In the genomic region with DNA sequence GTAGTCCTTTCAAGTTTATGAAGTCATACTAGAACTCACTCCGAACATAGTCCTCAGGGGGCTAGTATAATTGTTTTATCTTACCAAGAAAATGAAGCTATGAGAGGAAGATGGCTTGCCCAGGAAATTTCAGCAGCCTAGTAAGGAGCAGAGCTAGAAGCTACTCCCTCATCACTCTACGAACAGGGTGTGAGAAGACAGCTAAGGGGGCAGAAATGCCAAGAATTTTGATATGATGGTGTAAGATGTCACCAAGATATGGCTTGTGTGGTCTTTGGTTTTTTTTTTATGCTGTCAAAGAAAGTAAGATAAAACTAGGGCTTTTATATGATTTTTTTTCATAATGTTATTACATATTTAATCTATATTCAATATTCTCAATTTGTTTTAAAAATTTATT, we compare ENCODE assay signal across 31 cellular contexts. TPM values are rescaled to one million over a fixed set of nuclear protein-coding genes. Genes with fewer than 3 reads are reported as not detected.
"Had no signal": no experiment of that assay in that cellular context is flagged by ENCODE, and none has a peak within 500 bp of the region (broad histone marks: within the 10 kb centered on the region; RNA-seq: fewer than 3 reads in every experiment).

No MANE protein-coding gene starts in this region.

- H3K27me3 ChIP-seq: ascending aorta, breast epithelium, MG63, SJSA1 had no signal

- FAIRE-seq: TTC549 had no signal

- ATAC-seq: activated CD8-positive, alpha-beta T cell treated with anti-CD3 and anti-CD28 coated beads for 36 hours; activated T-cell treated with anti-CD3 and anti-CD28 coated beads, Interleukin-2, amount 50 U/mL, for 72 hours; activated T-helper 17 cell treated with anti-CD3 and anti-CD28 coated beads, Interleukin-2, amount 50 U/mL, for 72 hours; Panc1 had no signal

- H3K4me3 ChIP-seq: ascending aorta, breast epithelium, MG63, SJSA1 had no signal

- DNase-seq: activated CD4-positive, alpha-beta T cell treated with anti-CD3 and anti-CD28 coated beads, Interleukin-2, amount 10 ng/mL, durations not matched to agents 24 days and 14 days; activated CD4-positive, alpha-beta T cell treated with anti-CD3 and anti-CD28 coated beads, Interleukin-2, amount 50 U/mL, for 4 hours; activated CD8-positive, alpha-beta T cell treated with anti-CD3 and anti-CD28 coated beads for 36 hours; activated effector memory CD4-positive, alpha-beta T cell treated with anti-CD3 and anti-CD28 coated beads, Interleukin-2, amount 50 U/mL, for 16 hours; activated naive CD4-positive, alpha-beta T cell; activated naive CD4-positive, alpha-beta T cell treated with anti-CD3 and anti-CD28 coated beads, Interleukin-2, amount 50 U/mL, for 16 hours; activated naive CD8-positive, alpha-beta T cell treated with anti-CD3 and anti-CD28 coated beads for 36 hours; activated T-cell treated with anti-CD3 and anti-CD28 coated beads, Interleukin-2, amount 50 U/mL, for 1 hour; activated T-cell treated with anti-CD3 and anti-CD28 coated beads, Interleukin-2, amount 50 U/mL, for 72 hours; amniotic stem cell; Kasumi-1; KG1; MG63; NCI-H1105; NCI-H1417 treated with DMSO at 0.1 percent for 48 hours; NCI-H187 treated with DMSO at 0.1 percent for 48 hours; NCI-H2081; NCI-H2171 treated with DMSO at 0.1 percent for 48 hours; NCI-H2227 treated with DMSO at 0.1 percent for 48 hours; NCI-H446 treated with DMSO at 0.1 percent for 48 hours; NCI-H524 treated with DMSO at 0.1 percent for 48 hours; RPMI8226; SHP77 treated with DMSO at 0.1 percent for 48 hours; SK-N-SH had no signal

- H3K9me3 ChIP-seq: ascending aorta, breast epithelium, MG63, SJSA1, SK-N-SH had no signal

- H3K36me3 ChIP-seq: ascending aorta, breast epithelium, MG63, SJSA1 had no signal

- H3K27ac ChIP-seq: ascending aorta, breast epithelium, SJSA1 had no signal

- H3K4me1 ChIP-seq: ascending aorta, breast epithelium, SJSA1 had no signal

RNA-seq across cellular contexts. Expression of a gene that starts 47.6 kb away (rescaled TPM):
- total RNA-seq: activated CD8-positive, alpha-beta memory T cell treated with anti-CD3 and anti-CD28 coated beads for 36 hours; activated CD8-positive, alpha-beta T cell treated with anti-CD3 and anti-CD28 coated beads for 36 hours; activated T-cell treated with anti-CD3 and anti-CD28 coated beads, Interleukin-2, amount 50 U/mL, for 72 hours; activated T-helper 17 cell treated with anti-CD3 and anti-CD28 coated beads, Interleukin-2, amount 50 U/mL, for 72 hours had no signal
